8 cellular contexts compared by ENCODE assay signal in genomic region chr16:50741225-50741807, GRCh38. TPM values are rescaled to one million over a fixed set of nuclear protein-coding genes. Genes with fewer than 3 reads are reported as not detected.
DNase-seq lines count a peak whose midpoint lies in the region; ATAC-seq and TF ChIP-seq lines count a peak whose summit lies in the region.

No MANE protein-coding gene starts in this region.

- no peak for DNase-seq in HL-60 (ENCODE audit: low read depth in 1 of 2, low spot score in 1 of 2)
- peak; percentile 3 for DNase-seq in central memory CD4-positive, alpha-beta T cell
- no peak for DNase-seq in posterior vena cava (ENCODE audit: low spot score)
- no peak for DNase-seq in NCI-H1048 (lab: John Stamatoyannopoulos, UW)

- ATAC-seq in GM18511 (IDR thresholded peaks at IDR 0.05; ENCODE audit: unreplicated experiment): peak; percentile 90
- no peak for ATAC-seq in GM18909 (IDR thresholded peaks at IDR 0.05; ENCODE audit: poor library complexity, unreplicated experiment)
- no peak for ATAC-seq in GM21360 (IDR thresholded peaks at IDR 0.05; ENCODE audit: unreplicated experiment)

- intact Hi-C loops in posterior vena cava (cut with DNase I): no loop called here

- H3K4me3 ChIP-seq in HL-60 (replicated peaks; ENCODE audit: insufficient read depth, low read length): peak overlapping the region; percentile 42
- peak overlapping the region; percentile 15 for H3K4me3 ChIP-seq in mononuclear cell (ENCODE audit: low read length)

- H3K27ac ChIP-seq in HL-60 (replicated peaks): peak overlapping the region; percentile 29

- H3K4me1 ChIP-seq in mononuclear cell (ENCODE audit: insufficient read depth, low read length): peaks cover 36% of the 10 kb centered on the region

- H3K27me3 ChIP-seq in HL-60 (ENCODE audit: insufficient read depth, poor library complexity, severe bottlenecking) (no peaks in the 10 kb centered on the region), mononuclear cell (ENCODE audit: insufficient read depth, low read length) (no peaks in the 10 kb centered on the region)

- TF ChIP-seq CTCF in HL-60 (IDR thresholded peaks at IDR 0.05; ENCODE audit: insufficient read depth, low read length): no peak

- H3K9me3 ChIP-seq in mononuclear cell (ENCODE audit: low read depth, low read length): no peaks in the 10 kb centered on the region

RNA-seq across cellular contexts. Expression of gene CYLD, which starts 0.6 kb away (rescaled TPM):
- total RNA-seq in mononuclear cell (457 TPM), posterior vena cava (10 to 100 TPM; 46.9 to 75.8 TPM)

RNA-seq across cellular contexts. Expression of gene NOD2, which starts 47.9 kb away (rescaled TPM):
- total RNA-seq in mononuclear cell: 21.6 TPM
- total RNA-seq in posterior vena cava: 1 to 10 TPM; 2.9 to 4.5 TPM
